ENCODE assay signal across 8 cellular contexts in the genomic region with DNA sequence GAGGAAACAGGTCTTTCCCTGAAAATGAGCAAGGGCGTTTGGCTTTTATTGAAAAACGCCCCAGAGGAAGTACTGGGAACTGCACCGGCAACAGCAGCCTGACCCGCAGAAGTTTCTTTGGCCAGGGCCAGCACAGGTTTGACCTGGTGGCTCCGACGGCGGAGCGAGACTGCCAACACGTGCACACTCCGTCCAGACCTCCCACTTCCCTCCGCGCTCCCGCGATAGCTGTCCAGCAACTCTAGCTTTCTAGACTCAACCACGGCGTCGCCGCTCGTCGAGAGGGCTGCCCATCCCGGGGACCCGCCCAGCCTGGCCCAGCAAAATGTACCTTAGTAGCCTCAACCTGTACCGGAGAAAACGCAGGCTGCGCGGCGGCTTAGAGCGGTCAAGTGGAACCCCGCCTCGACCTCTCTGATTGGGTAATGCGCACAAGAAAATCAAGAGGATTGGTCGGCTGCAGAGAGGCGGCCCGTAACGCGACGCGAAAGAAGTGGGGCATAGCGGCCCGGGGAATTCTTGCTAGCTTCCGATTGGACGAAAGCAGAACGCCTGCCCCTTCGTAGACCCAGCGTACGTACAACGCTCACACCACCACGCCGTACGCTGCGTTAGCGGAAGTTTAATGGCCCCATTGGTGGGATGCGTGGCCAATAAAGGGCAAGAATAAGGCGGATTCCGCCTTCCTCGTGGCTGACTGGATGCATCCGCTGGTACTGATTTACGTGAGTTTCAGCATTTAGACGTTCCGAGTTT. TPM values are rescaled to one million over a fixed set of nuclear protein-coding genes. Genes with fewer than 3 reads are reported as not detected.
DNase-seq lines count a peak whose midpoint lies in the region; ATAC-seq and TF ChIP-seq lines count a peak whose summit lies in the region.

A gene with protein sequence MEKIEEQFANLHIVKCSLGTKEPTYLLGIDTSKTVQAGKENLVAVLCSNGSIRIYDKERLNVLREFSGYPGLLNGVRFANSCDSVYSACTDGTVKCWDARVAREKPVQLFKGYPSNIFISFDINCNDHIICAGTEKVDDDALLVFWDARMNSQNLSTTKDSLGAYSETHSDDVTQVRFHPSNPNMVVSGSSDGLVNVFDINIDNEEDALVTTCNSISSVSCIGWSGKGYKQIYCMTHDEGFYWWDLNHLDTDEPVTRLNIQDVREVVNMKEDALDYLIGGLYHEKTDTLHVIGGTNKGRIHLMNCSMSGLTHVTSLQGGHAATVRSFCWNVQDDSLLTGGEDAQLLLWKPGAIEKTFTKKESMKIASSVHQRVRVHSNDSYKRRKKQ (minus strand): TSS at position 399 of the 756 bp plus-strand sequence. CDS start 41,929 bp downstream, outside the sequence.

- POLR2A ChIA-PET in GM10248 (lab: Yijun Ruan, JAX), result interaction anchor here (0.6 to 1.6 kb wide), 7 partner anchors 29 to 668 kb away, joined by 3 to 9 read pairs (median 5); a partner anchor contains a TSS

- H3K9ac ChIP-seq in SK-N-MC (ENCODE audit: insufficient read length), result peak within 1 kb of the TSS; percentile 93

- H3K27ac ChIP-seq in SK-N-MC (peak within 1 kb of the TSS; percentile 96), gastroesophageal sphincter (peak within 1 kb of the TSS; percentile 82 to 95 (median 94)), neutrophil (peak within 1 kb of the TSS; percentile 95)

- peak within 1 kb of the TSS; percentile 93 for H3K27ac Mint-ChIP-seq in activated naive CD4-positive, alpha-beta T cell treated with anti-CD3 and anti-CD28 coated beads, Interleukin-2, amount 10 ng/mL, durations not matched to agents 7 days and 5 days

- H3K9me3 Mint-ChIP-seq in activated naive CD4-positive, alpha-beta T cell treated with anti-CD3 and anti-CD28 coated beads, Interleukin-2, amount 10 ng/mL, durations not matched to agents 7 days and 5 days, result peaks cover 5% of the 10 kb centered on the region

- peak; percentile 83 for TF ChIP-seq POLR2A in NB4 (IDR thresholded peaks at IDR 0.05; ENCODE audit: extremely low read depth, insufficient read length)
- peak in 1 of 2 donors; percentile 39 for TF ChIP-seq POLR2A in gastroesophageal sphincter (IDR thresholded peaks at IDR 0.05)

- H3K9me3 ChIP-seq in SK-N-MC (ENCODE audit: low read depth, low read length) (no peaks in the 10 kb centered on the region), gastroesophageal sphincter (no peaks in the 10 kb centered on the region), neutrophil (no peaks in the 10 kb centered on the region)

- H3K27me3 Mint-ChIP-seq in activated naive CD4-positive, alpha-beta T cell treated with anti-CD3 and anti-CD28 coated beads, Interleukin-2, amount 10 ng/mL, durations not matched to agents 7 days and 5 days, result no peaks in the 10 kb centered on the region

- peaks cover 30% of the 10 kb centered on the region for H3K36me3 ChIP-seq in SK-N-MC (ENCODE audit: insufficient read depth, low read length)
- no peaks in the 10 kb centered on the region for H3K36me3 ChIP-seq in gastroesophageal sphincter
- H3K36me3 ChIP-seq in neutrophil, result no peaks in the 10 kb centered on the region

- peaks cover 25% of the 10 kb centered on the region for H3K36me3 Mint-ChIP-seq in activated naive CD4-positive, alpha-beta T cell treated with anti-CD3 and anti-CD28 coated beads, Interleukin-2, amount 10 ng/mL, durations not matched to agents 7 days and 5 days

- DNase-seq in GM10248 (ENCODE audit: extremely low spot score) (peak; percentile 95), NB4 (ENCODE audit: low read depth) (peak; percentile 99), SK-N-MC (ENCODE audit: low read depth, low spot score) (peak; percentile 99), superior temporal gyrus (ENCODE audit: extremely low spot score) (peak; percentile 100)
- peak; percentile 98 for DNase-seq in activated naive CD4-positive, alpha-beta T cell treated with anti-CD3 and anti-CD28 coated beads, Interleukin-2, amount 10 ng/mL, durations not matched to agents 7 days and 5 days

- H3K27me3 ChIP-seq in gastroesophageal sphincter, result no peaks in the 10 kb centered on the region
- H3K27me3 ChIP-seq in neutrophil, result no peaks in the 10 kb centered on the region

- ATAC-seq in HG02571 (IDR thresholded peaks at IDR 0.05; ENCODE audit: unreplicated experiment) (peak; percentile 83), gastroesophageal sphincter (peak; percentile 98)

- WGBS in gastroesophageal sphincter (ENCODE audit: low coverage in 1 of 2), 2 donors, result 0% methylated on average over 11 to 18 of the region's 60 CpGs

- TF ChIP-seq EP300 in gastroesophageal sphincter (IDR thresholded peaks at IDR 0.05), result no peak

- H3K4me1 Mint-ChIP-seq in activated naive CD4-positive, alpha-beta T cell treated with anti-CD3 and anti-CD28 coated beads, Interleukin-2, amount 10 ng/mL, durations not matched to agents 7 days and 5 days, result peaks cover 44% of the 10 kb centered on the region

- H3K4me3 Mint-ChIP-seq in activated naive CD4-positive, alpha-beta T cell treated with anti-CD3 and anti-CD28 coated beads, Interleukin-2, amount 10 ng/mL, durations not matched to agents 7 days and 5 days, result peak within 1 kb of the TSS; percentile 77

- CTCF ChIA-PET in GM10248 (lab: Yijun Ruan, JAX), result interaction anchor here (0.6 to 2.3 kb wide), 22 partner anchors 8 to 268 kb away, joined by 3 to 21 read pairs (median 6); a partner anchor contains a TSS
- CTCF ChIA-PET in activated naive CD4-positive, alpha-beta T cell treated with anti-CD3 and anti-CD28 coated beads, Interleukin-2, amount 10 ng/mL, durations not matched to agents 7 days and 5 days (lab: Charles Lee), result interaction anchor here (1.1 to 1.4 kb wide), 4 partner anchors 9 to 253 kb away, joined by 3 to 6 read pairs (median 4); no protein-coding TSS in a partner anchor

- TF ChIP-seq CTCF in GM10248 (IDR thresholded peaks at IDR 0.05; ENCODE audit: control extremely low read depth, extremely low read depth, low read depth, missing control alignments) (peak; percentile 52), NB4 (IDR thresholded peaks at IDR 0.05; ENCODE audit: low read depth, low read length) (peak; percentile 52), gastroesophageal sphincter (IDR thresholded peaks at IDR 0.05) (peak; percentile 53 to 93 (median 84)), neutrophil (IDR thresholded peaks at IDR 0.05) (peak; percentile 71)

- H3K4me1 ChIP-seq in gastroesophageal sphincter (peaks cover 0 to 19% (median 5%) of the 10 kb centered on the region in 3 donors), neutrophil (ENCODE audit: control insufficient read depth in 1 of 2, insufficient read depth in 1 of 2, low read depth in 1 of 2, low read length in 1 of 2) (peaks cover 14 to 18% of the 10 kb centered on the region in 2 experiments)

- H3K4me3 ChIP-seq in NB4 (ENCODE audit: low read depth, low read length) (peak within 1 kb of the TSS; percentile 98), SK-N-MC (peak within 1 kb of the TSS; percentile 89), gastroesophageal sphincter (peak within 1 kb of the TSS; percentile 53 to 66), neutrophil (ENCODE audit: low read depth in 1 of 2, low read length in 1 of 2) (peak within 1 kb of the TSS; percentile 74 to 78)

RNA-seq across cellular contexts. Expression of the gene that starts here (rescaled TPM):
- total RNA-seq in gastroesophageal sphincter, result 10 to 100 TPM in 2 of 4 donors, 1 to 10 TPM in 2; 5.9 to 18.8 (median 12.5) TPM

Comparison
In these comparisons a context has a peak if more than half of its experiments do, and no peak if none do; other contexts are left out.
1. Peak in every context shown above with its lines: DNase-seq, ATAC-seq, H3K4me3 ChIP-seq and H3K27ac ChIP-seq.